In genomic region chr6:127834136-127834535, GRCh38 we compare ENCODE assay signal across 1 cellular context.
A peak's percentile ranks its signal among the peaks of the same experiment; 100 is the strongest.
TF ChIP-seq lines count a peak whose summit lies in the region.

No MANE protein-coding gene starts in this region.

TF ChIP-seq in HepG2, 621 proteins besides CTCF, POLR2A, EP300 and RAD21 (continued from another document):
- TF ChIP-seq ZNF275 (CRISPR knock-in tag; IDR thresholded peaks at IDR 0.05; ENCODE audit: borderline replicate concordance) (no peak), ZNF670 (CRISPR knock-in tag; IDR thresholded peaks at IDR 0.05; ENCODE audit: borderline replicate concordance) (no peak), AKAP8 (CRISPR knock-in tag; IDR thresholded peaks at IDR 0.05) (no peak), ZNF724P (CRISPR knock-in tag; IDR thresholded peaks at IDR 0.05; ENCODE audit: borderline replicate concordance) (no peak), ZC3H13 (CRISPR knock-in tag; IDR thresholded peaks at IDR 0.05) (no peak), TSC22D2 (CRISPR knock-in tag; IDR thresholded peaks at IDR 0.05; ENCODE audit: borderline replicate concordance) (no peak), ARID3A (IDR thresholded peaks at IDR 0.05; ENCODE audit: low read depth, low read length) (peak; percentile 73; the same call in 1 of the 2 replicates), NR2C2 (CRISPR knock-in tag; IDR thresholded peaks at IDR 0.05; ENCODE audit: borderline replicate concordance) (peak; percentile 75), TAF1 (CRISPR knock-in tag; IDR thresholded peaks at IDR 0.05) (no peak), RXRB (CRISPR knock-in tag; IDR thresholded peaks at IDR 0.05; ENCODE audit: borderline replicate concordance) (peak; percentile 88), CREB3 (CRISPR knock-in tag; IDR thresholded peaks at IDR 0.05) (no peak), STAT5B (CRISPR knock-in tag; IDR thresholded peaks at IDR 0.05) (no peak), ZNF142 (CRISPR knock-in tag; IDR thresholded peaks at IDR 0.05) (no peak), FOSL1 (CRISPR knock-in tag; IDR thresholded peaks at IDR 0.05; ENCODE audit: borderline replicate concordance) (peak; percentile 70), FOXO1 (CRISPR knock-in tag; IDR thresholded peaks at IDR 0.05) (no peak), ZNF564 (CRISPR knock-in tag; IDR thresholded peaks at IDR 0.05) (no peak), MEIS2 (CRISPR knock-in tag; IDR thresholded peaks at IDR 0.05) (no peak), KLF15 (CRISPR knock-in tag; IDR thresholded peaks at IDR 0.05; ENCODE audit: borderline replicate concordance) (no peak), MYPOP (CRISPR knock-in tag; IDR thresholded peaks at IDR 0.05) (no peak; the same call in 1 of the 2 replicates), ZNF547 (CRISPR knock-in tag; IDR thresholded peaks at IDR 0.05) (no peak), HOXA9 (CRISPR knock-in tag; IDR thresholded peaks at IDR 0.05; ENCODE audit: borderline replicate concordance) (no peak), CHD4 (IDR thresholded peaks at IDR 0.05; ENCODE audit: borderline replicate concordance, low read length) (no peak), GATAD2A (CRISPR knock-in tag; IDR thresholded peaks at IDR 0.05) (peak; percentile 67), ZNF761 (CRISPR knock-in tag; conservative IDR thresholded peaks at IDR 0.05) (no peak), ZNF839 (CRISPR knock-in tag; IDR thresholded peaks at IDR 0.05; ENCODE audit: borderline replicate concordance) (no peak), NCOA2 (CRISPR knock-in tag; IDR thresholded peaks at IDR 0.05) (peak; percentile 60), ZMAT3 (CRISPR knock-in tag; conservative IDR thresholded peaks at IDR 0.05) (no peak), NR2F6 (IDR thresholded peaks at IDR 0.05) (peak; percentile 80), NR2F6 (CRISPR knock-in tag; IDR thresholded peaks at IDR 0.05) (peak; percentile 81), ESRRA (CRISPR knock-in tag; IDR thresholded peaks at IDR 0.05; ENCODE audit: low read depth) (no peak), TEF (CRISPR knock-in tag; IDR thresholded peaks at IDR 0.05) (no peak), POGZ (CRISPR knock-in tag; IDR thresholded peaks at IDR 0.05) (peak; percentile 39; the same call in 1 of the 2 replicates), HHEX (CRISPR knock-in tag; IDR thresholded peaks at IDR 0.05) (no peak)
- TF ChIP-seq, protein P1, sequence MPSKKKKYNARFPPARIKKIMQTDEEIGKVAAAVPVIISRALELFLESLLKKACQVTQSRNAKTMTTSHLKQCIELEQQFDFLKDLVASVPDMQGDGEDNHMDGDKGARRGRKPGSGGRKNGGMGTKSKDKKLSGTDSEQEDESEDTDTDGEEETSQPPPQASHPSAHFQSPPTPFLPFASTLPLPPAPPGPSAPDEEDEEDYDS (CRISPR knock-in tag; IDR thresholded peaks at IDR 0.05) = no peak
- TF ChIP-seq, protein P2, sequence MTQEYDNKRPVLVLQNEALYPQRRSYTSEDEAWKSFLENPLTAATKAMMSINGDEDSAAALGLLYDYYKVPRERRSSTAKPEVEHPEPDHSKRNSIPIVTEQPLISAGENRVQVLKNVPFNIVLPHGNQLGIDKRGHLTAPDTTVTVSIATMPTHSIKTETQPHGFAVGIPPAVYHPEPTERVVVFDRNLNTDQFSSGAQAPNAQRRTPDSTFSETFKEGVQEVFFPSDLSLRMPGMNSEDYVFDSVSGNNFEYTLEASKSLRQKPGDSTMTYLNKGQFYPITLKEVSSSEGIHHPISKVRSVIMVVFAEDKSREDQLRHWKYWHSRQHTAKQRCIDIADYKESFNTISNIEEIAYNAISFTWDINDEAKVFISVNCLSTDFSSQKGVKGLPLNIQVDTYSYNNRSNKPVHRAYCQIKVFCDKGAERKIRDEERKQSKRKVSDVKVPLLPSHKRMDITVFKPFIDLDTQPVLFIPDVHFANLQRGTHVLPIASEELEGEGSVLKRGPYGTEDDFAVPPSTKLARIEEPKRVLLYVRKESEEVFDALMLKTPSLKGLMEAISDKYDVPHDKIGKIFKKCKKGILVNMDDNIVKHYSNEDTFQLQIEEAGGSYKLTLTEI (CRISPR knock-in tag; conservative IDR thresholded peaks at IDR 0.05) = no peak
- TF ChIP-seq, protein P3, sequence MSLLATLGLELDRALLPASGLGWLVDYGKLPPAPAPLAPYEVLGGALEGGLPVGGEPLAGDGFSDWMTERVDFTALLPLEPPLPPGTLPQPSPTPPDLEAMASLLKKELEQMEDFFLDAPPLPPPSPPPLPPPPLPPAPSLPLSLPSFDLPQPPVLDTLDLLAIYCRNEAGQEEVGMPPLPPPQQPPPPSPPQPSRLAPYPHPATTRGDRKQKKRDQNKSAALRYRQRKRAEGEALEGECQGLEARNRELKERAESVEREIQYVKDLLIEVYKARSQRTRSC (CRISPR knock-in tag; IDR thresholded peaks at IDR 0.05; ENCODE audit: low read depth) = no peak
- TF ChIP-seq, protein P4, sequence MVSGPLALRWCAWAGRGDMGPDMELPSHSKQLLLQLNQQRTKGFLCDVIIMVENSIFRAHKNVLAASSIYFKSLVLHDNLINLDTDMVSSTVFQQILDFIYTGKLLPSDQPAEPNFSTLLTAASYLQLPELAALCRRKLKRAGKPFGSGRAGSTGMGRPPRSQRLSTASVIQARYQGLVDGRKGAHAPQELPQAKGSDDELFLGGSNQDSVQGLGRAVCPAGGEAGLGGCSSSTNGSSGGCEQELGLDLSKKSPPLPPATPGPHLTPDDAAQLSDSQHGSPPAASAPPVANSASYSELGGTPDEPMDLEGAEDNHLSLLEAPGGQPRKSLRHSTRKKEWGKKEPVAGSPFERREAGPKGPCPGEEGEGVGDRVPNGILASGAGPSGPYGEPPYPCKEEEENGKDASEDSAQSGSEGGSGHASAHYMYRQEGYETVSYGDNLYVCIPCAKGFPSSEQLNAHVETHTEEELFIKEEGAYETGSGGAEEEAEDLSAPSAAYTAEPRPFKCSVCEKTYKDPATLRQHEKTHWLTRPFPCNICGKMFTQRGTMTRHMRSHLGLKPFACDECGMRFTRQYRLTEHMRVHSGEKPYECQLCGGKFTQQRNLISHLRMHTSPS (CRISPR knock-in tag; IDR thresholded peaks at IDR 0.05; ENCODE audit: low read depth) = no peak
- TF ChIP-seq, protein P5, sequence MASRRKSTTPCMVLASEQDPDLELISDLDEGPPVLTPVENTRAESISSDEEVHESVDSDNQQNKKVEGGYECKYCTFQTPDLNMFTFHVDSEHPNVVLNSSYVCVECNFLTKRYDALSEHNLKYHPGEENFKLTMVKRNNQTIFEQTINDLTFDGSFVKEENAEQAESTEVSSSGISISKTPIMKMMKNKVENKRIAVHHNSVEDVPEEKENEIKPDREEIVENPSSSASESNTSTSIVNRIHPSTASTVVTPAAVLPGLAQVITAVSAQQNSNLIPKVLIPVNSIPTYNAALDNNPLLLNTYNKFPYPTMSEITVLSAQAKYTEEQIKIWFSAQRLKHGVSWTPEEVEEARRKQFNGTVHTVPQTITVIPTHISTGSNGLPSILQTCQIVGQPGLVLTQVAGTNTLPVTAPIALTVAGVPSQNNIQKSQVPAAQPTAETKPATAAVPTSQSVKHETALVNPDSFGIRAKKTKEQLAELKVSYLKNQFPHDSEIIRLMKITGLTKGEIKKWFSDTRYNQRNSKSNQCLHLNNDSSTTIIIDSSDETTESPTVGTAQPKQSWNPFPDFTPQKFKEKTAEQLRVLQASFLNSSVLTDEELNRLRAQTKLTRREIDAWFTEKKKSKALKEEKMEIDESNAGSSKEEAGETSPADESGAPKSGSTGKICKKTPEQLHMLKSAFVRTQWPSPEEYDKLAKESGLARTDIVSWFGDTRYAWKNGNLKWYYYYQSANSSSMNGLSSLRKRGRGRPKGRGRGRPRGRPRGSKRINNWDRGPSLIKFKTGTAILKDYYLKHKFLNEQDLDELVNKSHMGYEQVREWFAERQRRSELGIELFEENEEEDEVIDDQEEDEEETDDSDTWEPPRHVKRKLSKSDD (CRISPR knock-in tag; IDR thresholded peaks at IDR 0.05; ENCODE audit: low read depth) = no peak
